ENCODE assay signal across 20 cellular contexts in the genomic region with DNA sequence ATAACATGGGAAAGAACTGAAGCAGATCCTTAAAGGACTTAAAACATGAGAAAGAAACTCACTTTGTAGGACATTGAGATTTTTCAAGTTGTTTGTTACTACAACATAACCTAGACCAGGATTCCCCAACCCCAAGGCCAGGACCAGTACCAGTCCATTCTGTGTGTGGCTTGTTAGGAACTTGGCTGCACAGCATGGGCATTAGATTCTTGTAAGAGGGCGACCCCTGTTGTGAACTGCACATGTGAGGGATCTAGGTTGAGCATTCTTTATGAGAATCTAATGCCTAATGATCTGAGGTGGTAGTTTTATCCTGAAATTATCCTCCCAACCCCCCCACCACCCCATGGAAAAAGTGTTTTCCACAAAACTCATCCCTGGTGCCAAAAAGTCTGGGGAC.
DNase-seq lines count a peak whose midpoint lies in the region; TF ChIP-seq lines count a peak whose summit lies in the region.
"Had no signal": no experiment of that assay in that cellular context is flagged by ENCODE, and none has a peak within 500 bp of the region (broad histone marks: within the 10 kb centered on the region; RNA-seq: fewer than 3 reads in every experiment).

No MANE protein-coding gene starts in this region.

- H3K36me3 ChIP-seq in SK-N-MC (ENCODE audit: insufficient read depth, low read length) (no peaks in the 10 kb centered on the region), testis (ENCODE audit: low read depth, missing control alignments) (no peaks in the 10 kb centered on the region), vagina (no peaks in the 10 kb centered on the region)

- H3K4me1 ChIP-seq in testis: no peaks in the 10 kb centered on the region
- no peaks in the 10 kb centered on the region for H3K4me1 ChIP-seq in vagina

- H3K9me3 ChIP-seq in SK-N-MC (ENCODE audit: low read depth, low read length) (no peaks in the 10 kb centered on the region), testis (no peaks in the 10 kb centered on the region), vagina (no peaks in the 10 kb centered on the region)
- H3K9me3 ChIP-seq: SK-N-SH had no signal

- 86 to 95% methylated on average over 1 of the region's 1 CpG for WGBS in testis, 2 donors

- H3K4me3 ChIP-seq in SK-N-MC: 0 out of 2 replicates have a peak overlapping the region, but pooled peaks have one; percentile 17
- no peak overlapping the region for H3K4me3 ChIP-seq in testis
- H3K4me3 ChIP-seq in vagina: no peak overlapping the region

- TF ChIP-seq POLR2A in testis (IDR thresholded peaks at IDR 0.05): no peak
- TF ChIP-seq POLR2A in vagina (IDR thresholded peaks at IDR 0.05): no peak

- H3K27me3 ChIP-seq in testis (no peaks in the 10 kb centered on the region), vagina (no peaks in the 10 kb centered on the region)

- TF ChIP-seq CTCF in GM12872 (IDR thresholded peaks at IDR 0.05; ENCODE audit: insufficient read depth, low read depth, low read length): 0 out of 3 replicates have a peak, but pooled peaks have one; percentile 11
- TF ChIP-seq CTCF in testis (IDR thresholded peaks at IDR 0.05): no peak
- TF ChIP-seq CTCF in GM20000 (IDR thresholded peaks at IDR 0.05; ENCODE audit: extremely low read depth, missing control alignments): no peak
- TF ChIP-seq CTCF in vagina (IDR thresholded peaks at IDR 0.05): no peak

- intact Hi-C loops in testis (cut with DNase I; ENCODE audit: low total_unique reads): no loop called here
- intact Hi-C loops in vagina (cut with DNase I): no loop called here

- peak overlapping the region; percentile 74 for H3K27ac ChIP-seq in SK-N-MC
- no peak overlapping the region for H3K27ac ChIP-seq in testis
- no peak overlapping the region for H3K27ac ChIP-seq in vagina
- H3K27ac ChIP-seq: KMS-11 had no signal

- H3K9ac ChIP-seq in SK-N-MC (ENCODE audit: insufficient read length): no peak overlapping the region
- H3K9ac ChIP-seq: KMS-11, SK-N-SH had no signal

- DNase-seq in NCI-H82 (lab: John Stamatoyannopoulos, UW): peak; percentile 13
- DNase-seq in NCI-H82 treated with DMSO at 0.1 percent for 48 hours (lab: John Stamatoyannopoulos, UW; ENCODE audit: unreplicated experiment): no peak
- peak; percentile 17 for DNase-seq in NAMALWA (ENCODE audit: low spot score)
- DNase-seq in SK-N-MC (ENCODE audit: low read depth, low spot score): no peak
- DNase-seq in testis: no peak
- DNase-seq in GM20000 (ENCODE audit: low spot score): no peak
- no peak for DNase-seq in vagina (ENCODE audit: extremely low spot score in 2 of 2)
- DNase-seq: DMS79, H9, HFFc6, NCI-H1092 treated with DMSO at 0.1 percent for 48 hours, NCI-H1436 treated with DMSO at 0.1 percent for 48 hours, NCI-H1930, NCI-H69, OCI-M1, RPMI8226, SHP77, SK-N-SH had no signal

Comparison
In these comparisons a context has a peak if more than half of its experiments do, and no peak if none do; other contexts are left out.
1. DNase-seq: peak in NCI-H82 (single experiment) and NAMALWA (single experiment); none in NCI-H82 treated with DMSO at 0.1 percent for 48 hours (single experiment), SK-N-MC (single experiment), testis (single experiment), GM20000 (single experiment) and vagina (0 of 2).